In genomic region chr5:81205058-81205457, GRCh38 we compare ENCODE assay signal across 1 cellular context.
TF ChIP-seq lines count a peak whose summit lies in the region.

No MANE protein-coding gene starts in this region.

TF ChIP-seq in K562, 482 proteins besides CTCF, POLR2A, EP300 and RAD21:
- TF ChIP-seq CSDE1 (IDR thresholded peaks at IDR 0.05) (no peak), GATAD2B (IDR thresholded peaks at IDR 0.05; ENCODE audit: borderline replicate concordance) (no peak), PRMT5 (CRISPR knock-in tag; IDR thresholded peaks at IDR 0.05) (no peak), MCM3 (IDR thresholded peaks at IDR 0.05) (no peak), RFX5 (IDR thresholded peaks at IDR 0.05; ENCODE audit: low read depth, low read length) (no peak), RCOR1 (IDR thresholded peaks at IDR 0.05; ENCODE audit: borderline replicate concordance in 1 of 2, low read depth in 2 of 2, low read length in 2 of 2) (no peak)
- TF ChIP-seq, protein P1, sequence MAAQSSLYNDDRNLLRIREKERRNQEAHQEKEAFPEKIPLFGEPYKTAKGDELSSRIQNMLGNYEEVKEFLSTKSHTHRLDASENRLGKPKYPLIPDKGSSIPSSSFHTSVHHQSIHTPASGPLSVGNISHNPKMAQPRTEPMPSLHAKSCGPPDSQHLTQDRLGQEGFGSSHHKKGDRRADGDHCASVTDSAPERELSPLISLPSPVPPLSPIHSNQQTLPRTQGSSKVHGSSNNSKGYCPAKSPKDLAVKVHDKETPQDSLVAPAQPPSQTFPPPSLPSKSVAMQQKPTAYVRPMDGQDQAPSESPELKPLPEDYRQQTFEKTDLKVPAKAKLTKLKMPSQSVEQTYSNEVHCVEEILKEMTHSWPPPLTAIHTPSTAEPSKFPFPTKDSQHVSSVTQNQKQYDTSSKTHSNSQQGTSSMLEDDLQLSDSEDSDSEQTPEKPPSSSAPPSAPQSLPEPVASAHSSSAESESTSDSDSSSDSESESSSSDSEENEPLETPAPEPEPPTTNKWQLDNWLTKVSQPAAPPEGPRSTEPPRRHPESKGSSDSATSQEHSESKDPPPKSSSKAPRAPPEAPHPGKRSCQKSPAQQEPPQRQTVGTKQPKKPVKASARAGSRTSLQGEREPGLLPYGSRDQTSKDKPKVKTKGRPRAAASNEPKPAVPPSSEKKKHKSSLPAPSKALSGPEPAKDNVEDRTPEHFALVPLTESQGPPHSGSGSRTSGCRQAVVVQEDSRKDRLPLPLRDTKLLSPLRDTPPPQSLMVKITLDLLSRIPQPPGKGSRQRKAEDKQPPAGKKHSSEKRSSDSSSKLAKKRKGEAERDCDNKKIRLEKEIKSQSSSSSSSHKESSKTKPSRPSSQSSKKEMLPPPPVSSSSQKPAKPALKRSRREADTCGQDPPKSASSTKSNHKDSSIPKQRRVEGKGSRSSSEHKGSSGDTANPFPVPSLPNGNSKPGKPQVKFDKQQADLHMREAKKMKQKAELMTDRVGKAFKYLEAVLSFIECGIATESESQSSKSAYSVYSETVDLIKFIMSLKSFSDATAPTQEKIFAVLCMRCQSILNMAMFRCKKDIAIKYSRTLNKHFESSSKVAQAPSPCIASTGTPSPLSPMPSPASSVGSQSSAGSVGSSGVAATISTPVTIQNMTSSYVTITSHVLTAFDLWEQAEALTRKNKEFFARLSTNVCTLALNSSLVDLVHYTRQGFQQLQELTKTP (IDR thresholded peaks at IDR 0.05; ENCODE audit: low read depth in 1 of 2, partially characterized antibody in 2 of 2) = no peak
- TF ChIP-seq, protein P2, sequence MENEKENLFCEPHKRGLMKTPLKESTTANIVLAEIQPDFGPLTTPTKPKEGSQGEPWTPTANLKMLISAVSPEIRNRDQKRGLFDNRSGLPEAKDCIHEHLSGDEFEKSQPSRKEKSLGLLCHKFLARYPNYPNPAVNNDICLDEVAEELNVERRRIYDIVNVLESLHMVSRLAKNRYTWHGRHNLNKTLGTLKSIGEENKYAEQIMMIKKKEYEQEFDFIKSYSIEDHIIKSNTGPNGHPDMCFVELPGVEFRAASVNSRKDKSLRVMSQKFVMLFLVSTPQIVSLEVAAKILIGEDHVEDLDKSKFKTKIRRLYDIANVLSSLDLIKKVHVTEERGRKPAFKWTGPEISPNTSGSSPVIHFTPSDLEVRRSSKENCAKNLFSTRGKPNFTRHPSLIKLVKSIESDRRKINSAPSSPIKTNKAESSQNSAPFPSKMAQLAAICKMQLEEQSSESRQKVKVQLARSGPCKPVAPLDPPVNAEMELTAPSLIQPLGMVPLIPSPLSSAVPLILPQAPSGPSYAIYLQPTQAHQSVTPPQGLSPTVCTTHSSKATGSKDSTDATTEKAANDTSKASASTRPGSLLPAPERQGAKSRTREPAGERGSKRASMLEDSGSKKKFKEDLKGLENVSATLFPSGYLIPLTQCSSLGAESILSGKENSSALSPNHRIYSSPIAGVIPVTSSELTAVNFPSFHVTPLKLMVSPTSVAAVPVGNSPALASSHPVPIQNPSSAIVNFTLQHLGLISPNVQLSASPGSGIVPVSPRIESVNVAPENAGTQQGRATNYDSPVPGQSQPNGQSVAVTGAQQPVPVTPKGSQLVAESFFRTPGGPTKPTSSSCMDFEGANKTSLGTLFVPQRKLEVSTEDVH (IDR thresholded peaks at IDR 0.05; ENCODE audit: low read depth, partially characterized antibody) = no peak
